ENCODE assay signal across 8 cellular contexts in the genomic region with DNA sequence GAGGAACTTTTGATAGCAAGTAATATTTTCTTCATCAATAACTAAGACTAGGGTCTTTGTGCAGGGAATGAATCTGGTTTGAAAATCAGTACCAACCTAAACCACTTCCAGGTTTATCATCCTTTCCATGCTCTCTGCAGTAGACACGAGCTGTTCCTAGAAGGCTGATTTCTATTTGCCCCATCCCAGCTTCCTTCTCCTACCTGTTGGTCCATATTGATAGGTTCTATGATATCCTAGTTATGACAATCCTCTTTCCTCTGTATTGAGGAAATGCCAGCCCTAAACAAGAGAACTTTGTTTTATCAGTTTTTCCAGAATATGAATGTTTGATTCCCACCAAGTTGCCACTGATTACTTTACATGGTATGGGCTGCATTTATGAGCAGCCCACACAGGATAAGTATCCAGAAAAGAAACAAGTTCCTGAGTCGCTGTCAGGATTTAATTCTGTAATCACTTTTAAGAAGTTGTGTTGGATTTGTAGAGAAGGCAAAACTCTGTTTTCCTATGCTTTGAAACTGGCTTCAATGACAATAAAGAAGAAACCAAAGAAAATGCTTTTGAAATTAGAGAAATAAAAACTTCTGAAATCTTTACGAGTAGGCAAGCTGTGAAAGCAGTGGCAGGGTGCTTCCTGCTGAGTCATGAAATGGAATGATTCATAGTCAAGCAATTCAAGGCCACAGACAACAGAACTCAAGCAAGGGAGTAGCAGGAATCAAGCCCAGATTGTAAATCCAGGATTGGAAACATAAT. TPM values are rescaled to one million over a fixed set of nuclear protein-coding genes. Genes with fewer than 3 reads are reported as not detected.
DNase-seq lines count a peak whose midpoint lies in the region; ATAC-seq, FAIRE-seq and TF ChIP-seq lines count a peak whose summit lies in the region.

No MANE protein-coding gene starts in this region.

- H3K9me3 Mint-ChIP-seq in activated CD8-positive, alpha-beta memory T cell treated with anti-CD3 and anti-CD28 coated beads, Interleukin-2, amount 10 ng/mL, durations not matched to agents 7 days and 5 days (ENCODE audit: low read depth), result no peaks in the 10 kb centered on the region
- H3K9me3 Mint-ChIP-seq in mesothelial cell of epicardium, result no peaks in the 10 kb centered on the region

- H3K79me2 ChIP-seq in H1 (ENCODE audit: control insufficient read depth in 1 of 2, insufficient read depth in 2 of 2, low read length in 2 of 2), result no peaks in the 10 kb centered on the region

- H3K27ac Mint-ChIP-seq in activated CD8-positive, alpha-beta memory T cell treated with anti-CD3 and anti-CD28 coated beads, Interleukin-2, amount 10 ng/mL, durations not matched to agents 7 days and 5 days, result peak overlapping the region; percentile 44
- H3K27ac Mint-ChIP-seq in mesothelial cell of epicardium, result peak overlapping the region; percentile 87

- peak overlapping the region; percentile 70 for H3K14ac ChIP-seq in H1 (ENCODE audit: insufficient read length)

- H4K8ac ChIP-seq in H1 (ENCODE audit: extremely low read depth, insufficient read depth, low read length), result no peak overlapping the region

- TF ChIP-seq CTCF in H1 (IDR thresholded peaks at IDR 0.05; ENCODE audit: control extremely low read depth in 1 of 3, insufficient read depth in 1 of 3, low read depth in 1 of 3, low read length in 3 of 3) (no peak), mesothelial cell of epicardium (IDR thresholded peaks at IDR 0.05; ENCODE audit: unreplicated experiment) (no peak)

- H3K27me3 ChIP-seq in SJCRH30 (no peaks in the 10 kb centered on the region), H1 (replicated peaks in 1 of 4; ENCODE audit: control insufficient read depth in 3 of 4, extremely low read depth in 1 of 4, insufficient read depth in 3 of 4, low read length in 3 of 4) (no peaks in the 10 kb centered on the region), aorta (ENCODE audit: control insufficient read depth in 1 of 2, insufficient read depth in 2 of 2, low read length in 1 of 2) (no peaks in the 10 kb centered on the region)

- no peak for FAIRE-seq in H1 (lab: Jason Lieb, UNC)

- no peak for TF ChIP-seq POLR2A in H1 (IDR thresholded peaks at IDR 0.05; ENCODE audit: control extremely low read depth in 1 of 2, low read depth in 2 of 2, low read length in 2 of 2)

- H3K9ac ChIP-seq in H1 (replicated peaks in 1 of 4; ENCODE audit: extremely low read depth in 1 of 4, low read depth in 3 of 4, low read length in 3 of 4), result no peak overlapping the region

- CTCF ChIA-PET in activated CD8-positive, alpha-beta memory T cell treated with anti-CD3 and anti-CD28 coated beads, Interleukin-2, amount 10 ng/mL, durations not matched to agents 7 days and 5 days (lab: Charles Lee), result interaction anchor here (0.9 to 1.7 kb wide), 3 partner anchors 10 to 59 kb away, joined by 3 to 6 read pairs (median 4); no protein-coding TSS in a partner anchor
- CTCF ChIA-PET in H1 (lab: Charles Lee; ENCODE audit: partially characterized antibody), result no interaction called here

- H3K9me3 ChIP-seq in SJCRH30 (replicated peaks) (no peaks in the 10 kb centered on the region), H1 (ENCODE audit: insufficient read depth in 2 of 2, low read depth in 1 of 2, low read length in 1 of 2) (no peaks in the 10 kb centered on the region), aorta (ENCODE audit: control insufficient read depth, low read length) (no peaks in the 10 kb centered on the region)

- H2AK5ac ChIP-seq in H1 (ENCODE audit: low read depth, low read length), result no peak overlapping the region

- no peak for TF ChIP-seq RAD21 in H1 (IDR thresholded peaks at IDR 0.05 in 1 of 2, conservative IDR thresholded peaks at IDR 0.05 in 1 of 2; ENCODE audit: low read depth in 2 of 2, low read length in 2 of 2)

- peak overlapping the region; percentile 52; the same call in 1 of the 2 replicates for H2BK20ac ChIP-seq in H1 (ENCODE audit: low read length)

- H4K91ac ChIP-seq in H1 (replicated peaks; ENCODE audit: insufficient read length, low read length), result no peak overlapping the region

- WGBS in H1 (ENCODE audit: extremely low coverage in 1 of 2, insufficient coverage in 1 of 2, insufficient read length in 1 of 2, insufficient replicate concordance in 2 of 2, low coverage in 1 of 2, low lambda C conversion rate in 2 of 2, missing lambda C conversion rate in 1 of 2), 2 experiments, result 57% methylated on average over 3 of the region's 3 CpGs; no CpG with 5 or more reads in 1 of the 2 experiments
- 32 to 45% methylated on average over 3 of the region's 3 CpGs for WGBS in aorta, 2 donors

- intact Hi-C loops in aorta (cut with DNase I), result loop anchor here in 1 of 2 donors (5.0 kb wide), 1 partner anchor 39 kb away; a partner anchor contains a TSS

- no peak overlapping the region for H3K56ac ChIP-seq in H1 (replicated peaks; ENCODE audit: insufficient read length, low read depth, low read length)

- H3K4me1 ChIP-seq in SJCRH30 (peaks cover 15% of the 10 kb centered on the region), H1 (replicated peaks in 1 of 4; ENCODE audit: control insufficient read depth in 3 of 4, insufficient read depth in 4 of 4, low read length in 3 of 4) (peaks cover 0 to 5% (median 1%) of the 10 kb centered on the region in 4 experiments; a peak in 3 of 7 replicates), aorta (ENCODE audit: control insufficient read depth in 1 of 2, insufficient read depth in 2 of 2, low read length in 2 of 2) (peaks cover 0 to 4% of the 10 kb centered on the region in 2 donors)

- no peak overlapping the region for H2BK15ac ChIP-seq in H1 (ENCODE audit: low read length)

- peaks cover 4% of the 10 kb centered on the region for H3K36me3 Mint-ChIP-seq in activated CD8-positive, alpha-beta memory T cell treated with anti-CD3 and anti-CD28 coated beads, Interleukin-2, amount 10 ng/mL, durations not matched to agents 7 days and 5 days
- no peaks in the 10 kb centered on the region for H3K36me3 Mint-ChIP-seq in mesothelial cell of epicardium

- peak overlapping the region; percentile 14; the same call in 1 of the 2 replicates for H3K18ac ChIP-seq in H1 (ENCODE audit: extremely low read depth, low read length)

- H3K4me3 Mint-ChIP-seq in activated CD8-positive, alpha-beta memory T cell treated with anti-CD3 and anti-CD28 coated beads, Interleukin-2, amount 10 ng/mL, durations not matched to agents 7 days and 5 days, result peak overlapping the region; percentile 4
- H3K4me3 Mint-ChIP-seq in mesothelial cell of epicardium, result no peak overlapping the region

- H2BK5ac ChIP-seq in H1 (ENCODE audit: low read depth, low read length), result no peak overlapping the region

- no peaks in the 10 kb centered on the region for H3K23me2 ChIP-seq in H1 (ENCODE audit: low read depth, low read length)

- peak overlapping the region; percentile 56; the same call in 1 of the 2 replicates for H2BK12ac ChIP-seq in H1 (ENCODE audit: low read depth, low read length)

- no peak overlapping the region for H3K4ac ChIP-seq in H1 (replicated peaks; ENCODE audit: insufficient read length, low read depth, low read length)

- H4K5ac ChIP-seq in H1 (ENCODE audit: insufficient read length, low read depth, low read length), result no peak overlapping the region

- POLR2A ChIA-PET in H1 (lab: Charles Lee; ENCODE audit: partially characterized antibody), result no interaction called here

- H2BK120ac ChIP-seq in H1 (replicated peaks; ENCODE audit: low read depth, low read length), result peak overlapping the region; percentile 77

- peak; percentile 60 for DNase-seq in activated CD8-positive, alpha-beta memory T cell treated with anti-CD3 and anti-CD28 coated beads, Interleukin-2, amount 10 ng/mL, durations not matched to agents 7 days and 5 days
- no peak for DNase-seq in activated CD8-positive, alpha-beta memory T cell treated with anti-CD3 and anti-CD28 coated beads for 24 hours
- DNase-seq in SJCRH30, result peak; percentile 36 to 54
- no peak for DNase-seq in H1 (ENCODE audit: low read depth in 1 of 2, low spot score in 2 of 2)
- DNase-seq in mesothelial cell of epicardium (ENCODE audit: low spot score in 2 of 2, unreplicated experiment in 2 of 2), result no peak
- DNase-seq in aorta, result peak in 1 of 2 donors; percentile 56
- DNase-seq in activated CD8-positive, alpha-beta memory T cell treated with anti-CD3 and anti-CD28 coated beads, Interleukin-2, amount 50 U/mL, for 48 hours, result no peak

- peaks cover 24% of the 10 kb centered on the region for H3K4me1 Mint-ChIP-seq in activated CD8-positive, alpha-beta memory T cell treated with anti-CD3 and anti-CD28 coated beads, Interleukin-2, amount 10 ng/mL, durations not matched to agents 7 days and 5 days
- peaks cover 64% of the 10 kb centered on the region for H3K4me1 Mint-ChIP-seq in mesothelial cell of epicardium

- no peaks in the 10 kb centered on the region for H4K20me1 ChIP-seq in H1 (replicated peaks in 1 of 2; ENCODE audit: control insufficient read depth in 1 of 2, insufficient read depth in 2 of 2, low read length in 2 of 2)

- no peak overlapping the region for H3K23ac ChIP-seq in H1 (ENCODE audit: insufficient read length)

- H3K27ac ChIP-seq in SJCRH30 (peak overlapping the region; percentile 55), H1 (ENCODE audit: low read depth, low read length) (no peak overlapping the region), aorta (ENCODE audit: low read depth in 1 of 2, low read length in 2 of 2) (peak overlapping the region in 1 of 2 donors; percentile 87)

- H3K4me3 ChIP-seq in SJCRH30, result no peak overlapping the region
- H3K4me3 ChIP-seq in H1 (ENCODE audit: extremely low read depth in 1 of 4, insufficient read depth in 2 of 4, low read depth in 3 of 4, low read length in 4 of 4), result no peak overlapping the region
- H3K4me3 ChIP-seq in aorta (ENCODE audit: low read length in 2 of 2), result peak overlapping the region; percentile 8 to 40

- H3K36me3 ChIP-seq in SJCRH30 (no peaks in the 10 kb centered on the region), H1 (ENCODE audit: control insufficient read depth in 2 of 4, insufficient read depth in 4 of 4, low read length in 3 of 4) (no peaks in the 10 kb centered on the region), aorta (ENCODE audit: control insufficient read depth in 1 of 2, insufficient read depth in 2 of 2, low read length in 1 of 2) (no peaks in the 10 kb centered on the region)

- peak; percentile 91 for ATAC-seq in activated CD8-positive, alpha-beta memory T cell treated with anti-CD3 and anti-CD28 coated beads, Interleukin-2, amount 10 ng/mL, durations not matched to agents 7 days and 5 days
- ATAC-seq in HG03039 (IDR thresholded peaks at IDR 0.05; ENCODE audit: unreplicated experiment), result peak; percentile 66
- peak; percentile 93 for ATAC-seq in aorta (ENCODE audit: low FRiP score)

- no peaks in the 10 kb centered on the region for H3K79me1 ChIP-seq in H1 (ENCODE audit: low read depth, low read length)

- H2AFZ ChIP-seq in H1 (ENCODE audit: low read length), result peak overlapping the region; percentile 39; the same call in 1 of the 2 replicates

- H3K4me2 ChIP-seq in H1 (ENCODE audit: insufficient read depth in 1 of 2, low read depth in 2 of 2, low read length in 2 of 2), result 0 out of 4 replicates have a peak overlapping the region, but pooled peaks of 1 of the 2 experiments have one; percentile 7

- no peak for TF ChIP-seq EP300 in H1 (IDR thresholded peaks at IDR 0.05; ENCODE audit: borderline replicate concordance in 1 of 2, low read depth in 2 of 2, low read length in 2 of 2)

- H3K27me3 Mint-ChIP-seq in activated CD8-positive, alpha-beta memory T cell treated with anti-CD3 and anti-CD28 coated beads, Interleukin-2, amount 10 ng/mL, durations not matched to agents 7 days and 5 days, result no peaks in the 10 kb centered on the region
- no peaks in the 10 kb centered on the region for H3K27me3 Mint-ChIP-seq in mesothelial cell of epicardium (ENCODE audit: low read depth)

RNA-seq across cellular contexts. Expression of a gene that starts 37.3 kb away (rescaled TPM):
- total RNA-seq in activated CD8-positive, alpha-beta memory T cell treated with anti-CD3 and anti-CD28 coated beads, Interleukin-2, amount 10 ng/mL, durations not matched to agents 7 days and 5 days, result 100 to 1,000 TPM; 133 to 147 TPM
- 33.9 and 45.2 TPM in 2 replicates for total RNA-seq in SJCRH30 (2014; rRNA removed; shearing (Covaris generic))
- 19.7 and 26.1 TPM in 2 replicates for total RNA-seq in H1 (2021; fragmentation: NEBNext Ultra II Directional; extraction: Animal tissue kit (Norgen Biotek cat#: 25700))
- polyA plus RNA-seq in H1 (2011; rRNA removed), result 3.4 and 7.0 TPM in 2 replicates
- polyA plus RNA-seq in H1 (2011; cell fraction: cytosol; rRNA removed), result 8.7 TPM
- polyA plus RNA-seq in H1 (2011; cell fraction: nucleus; rRNA removed), result 7.3 TPM
- polyA plus RNA-seq in H1 (2012, experiment 1 of 2), result 15.4 to 28.5 TPM (median 18.7 TPM) in 4 replicates
- 7.3 TPM for polyA plus RNA-seq in H1 (2012, experiment 2 of 2)
- polyA plus RNA-seq in H1 (2013, experiment 1 of 2), result 16.8 TPM
- polyA plus RNA-seq in H1 (2013, experiment 2 of 2), result 16.1 TPM
- 7.3 and 9.2 TPM in 2 replicates for polyA minus RNA-seq in H1 (2011; rRNA and poly(A)+ RNA removed)
- 7.3 TPM for polyA minus RNA-seq in H1 (2011; cell fraction: cytosol; rRNA and poly(A)+ RNA removed)
- 55.5 TPM for polyA minus RNA-seq in H1 (2011; cell fraction: nucleus; rRNA and poly(A)+ RNA removed)
- total RNA-seq in mesothelial cell of epicardium, result 53.0 to 59.0 TPM (median 54.5 TPM) in 3 replicates
- total RNA-seq in aorta, result 10 to 100 TPM; 57.7 to 76.9 TPM
- polyA plus RNA-seq in aorta, result 10 to 100 TPM; 33.1 to 39.3 TPM

Comparison
In these comparisons a context has a peak if more than half of its experiments do, and no peak if none do; other contexts are left out.
1. DNase-seq: peak in activated CD8-positive, alpha-beta memory T cell treated with anti-CD3 and anti-CD28 coated beads, Interleukin-2, amount 10 ng/mL, durations not matched to agents 7 days and 5 days (single experiment) and SJCRH30 (2 of 2); none in activated CD8-positive, alpha-beta memory T cell treated with anti-CD3 and anti-CD28 coated beads for 24 hours (single experiment), H1 (0 of 2), mesothelial cell of epicardium (0 of 2) and activated CD8-positive, alpha-beta memory T cell treated with anti-CD3 and anti-CD28 coated beads, Interleukin-2, amount 50 U/mL, for 48 hours (single experiment).
2. H3K4me3 ChIP-seq: peak in aorta (2 of 2); none in SJCRH30 (single experiment) and H1 (0 of 4).
3. Peak in every context shown above with its lines, with median percentiles within 50 percentile points of each other: ATAC-seq.